ENCODE assay signal across 8 cellular contexts in the genomic region with DNA sequence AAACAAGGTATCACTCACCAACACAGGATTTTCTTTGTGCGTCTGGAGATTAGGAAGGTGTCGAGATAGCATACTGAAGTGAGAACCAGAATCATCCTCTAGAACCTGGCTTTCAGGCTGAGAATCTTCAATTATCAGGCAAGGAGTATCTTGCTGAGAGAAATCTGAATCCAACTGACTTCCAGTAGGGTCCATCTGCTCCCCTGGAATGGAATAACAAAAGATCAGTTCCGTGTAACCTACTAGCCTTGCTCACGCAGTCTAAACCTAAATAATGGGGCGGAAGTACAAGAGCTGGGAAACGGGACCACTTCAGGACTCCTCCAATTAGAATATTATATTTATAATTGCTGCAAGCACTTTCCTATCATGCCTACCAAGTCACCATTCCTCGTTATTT. TPM values are rescaled to one million over a fixed set of nuclear protein-coding genes. Genes with fewer than 3 reads are reported as not detected.
DNase-seq lines count a peak whose midpoint lies in the region; ATAC-seq and TF ChIP-seq lines count a peak whose summit lies in the region.

No MANE protein-coding gene starts in this region.

- DNase-seq in CD4-positive, alpha-beta memory T cell = no peak
- DNase-seq in NCI-H748 (lab: John Stamatoyannopoulos, UW; ENCODE audit: unreplicated experiment) = peak; percentile 32
- DNase-seq in neural progenitor cell (ENCODE audit: low spot score) = peak; percentile 16
- no peak for DNase-seq in DMS114 treated with DMSO at 0.1 percent for 48 hours (lab: John Stamatoyannopoulos, UW; ENCODE audit: unreplicated experiment)
- no peak for DNase-seq in GM03348 (ENCODE audit: low spot score)
- no peak for DNase-seq in activated effector memory CD4-positive, alpha-beta T cell treated with Interleukin-2 at 50 U/mL for 16 hours

- no peaks in the 10 kb centered on the region for H4K20me1 ChIP-seq in neural progenitor cell (ENCODE audit: low read depth)

- ATAC-seq in GM21390 (IDR thresholded peaks at IDR 0.05; ENCODE audit: unreplicated experiment) = no peak

- H3K4me1 ChIP-seq in CD4-positive, alpha-beta memory T cell (ENCODE audit: insufficient read depth, low read length) = peaks cover 27% of the 10 kb centered on the region
- H3K4me1 ChIP-seq in duodenal mucosa (ENCODE audit: control insufficient read depth in 1 of 2, insufficient read depth in 2 of 2, low read length in 2 of 2) (peaks cover 16 to 23% of the 10 kb centered on the region in 2 donors), neural progenitor cell (peaks cover 6% of the 10 kb centered on the region)

- H3K4me3 Mint-ChIP-seq in CD4-positive, alpha-beta memory T cell = peak overlapping the region; percentile 94 to 99 (median 97)
- H3K4me3 Mint-ChIP-seq in neural progenitor cell = peak overlapping the region; percentile 98

- no peaks in the 10 kb centered on the region for H3K27me3 Mint-ChIP-seq in CD4-positive, alpha-beta memory T cell
- peaks cover 6% of the 10 kb centered on the region for H3K27me3 Mint-ChIP-seq in neural progenitor cell (ENCODE audit: insufficient read depth, low read depth)

- H3K27ac Mint-ChIP-seq in CD4-positive, alpha-beta memory T cell = peak overlapping the region; percentile 92 to 100 (median 98)
- peak overlapping the region; percentile 98 for H3K27ac Mint-ChIP-seq in neural progenitor cell

- H3K9me3 Mint-ChIP-seq in CD4-positive, alpha-beta memory T cell = no peaks in the 10 kb centered on the region
- no peaks in the 10 kb centered on the region for H3K9me3 Mint-ChIP-seq in neural progenitor cell

- no peaks in the 10 kb centered on the region for H3K9me3 ChIP-seq in CD4-positive, alpha-beta memory T cell (ENCODE audit: control insufficient read depth in 1 of 2, low read length in 2 of 2)
- H3K9me3 ChIP-seq in duodenal mucosa (ENCODE audit: control insufficient read depth in 1 of 2, low read length in 2 of 2) (no peaks in the 10 kb centered on the region), neural progenitor cell (ENCODE audit: low read depth) (no peaks in the 10 kb centered on the region)

- no peaks in the 10 kb centered on the region for H3K36me3 ChIP-seq in CD4-positive, alpha-beta memory T cell (ENCODE audit: insufficient read depth, low read length)
- H3K36me3 ChIP-seq in duodenal mucosa (ENCODE audit: control insufficient read depth in 1 of 2, insufficient read depth in 2 of 2, low read length in 2 of 2) (peaks cover 0 to 7% of the 10 kb centered on the region in 2 donors), neural progenitor cell (no peaks in the 10 kb centered on the region)

- H3K79me2 ChIP-seq in neural progenitor cell (ENCODE audit: low read depth) = peaks cover 46% of the 10 kb centered on the region

- H3F3A ChIP-seq in neural progenitor cell (ENCODE audit: low read depth) = peaks cover 18% of the 10 kb centered on the region

- H2AFZ ChIP-seq in neural progenitor cell (replicated peaks) = peak overlapping the region; percentile 94

- peaks cover 29 to 38% (median 32%) of the 10 kb centered on the region in 4 donors for H3K4me1 Mint-ChIP-seq in CD4-positive, alpha-beta memory T cell
- peaks cover 33% of the 10 kb centered on the region for H3K4me1 Mint-ChIP-seq in neural progenitor cell

- intact Hi-C loops in CD4-positive, alpha-beta memory T cell (cut with micrococcal nuclease) = no loop called here

- TF ChIP-seq CTCF in neural progenitor cell (IDR thresholded peaks at IDR 0.05) = no peak

- CTCF ChIA-PET in CD4-positive, alpha-beta memory T cell (lab: Charles Lee; ENCODE audit: partially characterized antibody) = interaction anchor here (0.8 to 14.6 kb wide), 3 partner anchors 8 to 20 kb away, joined by 3 to 252 read pairs (median 4); no protein-coding TSS in a partner anchor

- H3K4me3 ChIP-seq in CD4-positive, alpha-beta memory T cell (ENCODE audit: low read length in 2 of 2) = peak overlapping the region; percentile 74 to 90
- H3K4me3 ChIP-seq in duodenal mucosa (ENCODE audit: low read depth in 1 of 2, low read length in 2 of 2) = peak overlapping the region; percentile 89 to 96
- H3K4me3 ChIP-seq in neural progenitor cell = peak overlapping the region; percentile 85

- peak overlapping the region; percentile 58 to 67 for H3K9ac ChIP-seq in duodenal mucosa (ENCODE audit: low read depth in 1 of 2, low read length in 2 of 2)
- peak overlapping the region; percentile 36 for H3K9ac ChIP-seq in neural progenitor cell

- peak overlapping the region; percentile 93 for H3K27ac ChIP-seq in CD4-positive, alpha-beta memory T cell (ENCODE audit: low read depth, low read length)
- H3K27ac ChIP-seq in duodenal mucosa (ENCODE audit: low read depth, low read length) (no peak overlapping the region), neural progenitor cell (peak overlapping the region; percentile 78)

- H3K4me2 ChIP-seq in neural progenitor cell = peak overlapping the region; percentile 78

- no peaks in the 10 kb centered on the region for H3K27me3 ChIP-seq in CD4-positive, alpha-beta memory T cell (ENCODE audit: insufficient read depth, low read length)
- H3K27me3 ChIP-seq in duodenal mucosa (ENCODE audit: control insufficient read depth in 1 of 2, insufficient read depth in 2 of 2, low read length in 2 of 2) (no peaks in the 10 kb centered on the region), neural progenitor cell (no peaks in the 10 kb centered on the region)

- peaks cover 12 to 29% of the 10 kb centered on the region in 2 donors for H3K36me3 Mint-ChIP-seq in CD4-positive, alpha-beta memory T cell
- peaks cover 24% of the 10 kb centered on the region for H3K36me3 Mint-ChIP-seq in neural progenitor cell

- POLR2A ChIA-PET in CD4-positive, alpha-beta memory T cell (lab: Charles Lee; ENCODE audit: partially characterized antibody) = interaction anchor here (0.9 to 5.5 kb wide), 5 partner anchors 8 to 31 kb away, joined by 3 to 97 read pairs (median 5); no protein-coding TSS in a partner anchor

RNA-seq across cellular contexts. Expression of a gene that starts 0.7 kb away (rescaled TPM):
- total RNA-seq in CD4-positive, alpha-beta memory T cell = 10 to 100 TPM; 40.6 to 46.3 TPM
- 10 to 100 TPM in 1 of 2 donors, 1 to 10 TPM in 1; 2.7 to 10.5 TPM for polyA plus RNA-seq in CD4-positive, alpha-beta memory T cell
- total RNA-seq in neural progenitor cell (ENCODE audit: low replicate concordance) = 66.5 and 73.5 TPM in 2 replicates

RNA-seq across cellular contexts. Expression of a gene that starts 25.1 kb away (rescaled TPM):
- total RNA-seq in CD4-positive, alpha-beta memory T cell = under 1 TPM; 0.33 to 0.35 TPM
- 1 to 10 TPM in 1 of 2 donors, under 1 TPM in 1; 0.10 to 1.8 TPM for polyA plus RNA-seq in CD4-positive, alpha-beta memory T cell
- 4.0 and 8.2 TPM in 2 replicates for total RNA-seq in neural progenitor cell (ENCODE audit: low replicate concordance)

Comparison
In these comparisons a context has a peak if more than half of its experiments do, and no peak if none do; other contexts are left out.
1. DNase-seq: peak in NCI-H748 (single experiment) and neural progenitor cell (single experiment); none in CD4-positive, alpha-beta memory T cell (0 of 5), DMS114 treated with DMSO at 0.1 percent for 48 hours (single experiment), GM03348 (single experiment) and activated effector memory CD4-positive, alpha-beta T cell treated with Interleukin-2 at 50 U/mL for 16 hours (single experiment).
2. Peak in every context shown above with its lines, with median percentiles within 50 percentile points of each other: H3K4me3 ChIP-seq.